Comparison of ENCODE assay signal across 8 cellular contexts in the genomic region with DNA sequence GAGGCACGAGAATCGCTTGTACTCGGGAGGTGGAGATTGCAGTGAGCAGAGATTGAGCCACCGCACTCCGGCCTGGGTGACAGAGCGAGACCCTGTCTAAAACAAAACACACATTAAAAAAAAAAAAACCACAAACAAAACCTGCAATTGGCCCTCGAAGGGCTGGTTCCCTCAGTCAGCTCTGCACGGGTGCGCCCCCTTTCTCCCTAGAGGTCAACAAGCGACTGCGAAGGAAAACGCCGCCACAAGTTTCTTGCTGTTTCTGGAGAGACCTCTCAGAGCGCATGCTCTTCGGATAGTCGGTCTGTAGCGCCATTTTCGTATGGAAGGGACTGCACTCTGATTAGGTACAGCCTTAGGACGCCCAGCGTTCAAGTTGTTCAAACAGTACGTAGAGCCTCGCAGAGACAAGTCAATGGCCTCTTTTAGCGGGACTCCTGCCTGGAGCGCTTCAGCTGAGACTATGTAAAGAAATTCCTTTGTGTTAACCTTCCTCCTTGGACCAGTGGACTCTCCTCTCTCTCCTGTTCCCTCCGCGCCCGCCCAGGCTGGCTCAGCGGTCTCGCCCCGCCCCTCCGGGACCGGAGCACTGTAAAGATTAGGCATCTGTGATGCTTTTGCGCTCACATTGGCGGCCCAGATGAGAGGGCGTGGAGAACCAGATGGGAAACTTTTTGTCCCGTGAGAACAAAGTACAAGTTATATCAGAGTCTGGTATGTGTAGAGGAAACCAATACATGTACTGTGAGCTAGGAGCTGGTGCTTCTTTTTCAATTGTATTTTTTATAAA. TPM values are rescaled to one million over a fixed set of nuclear protein-coding genes. Genes with fewer than 3 reads are reported as not detected.
DNase-seq lines count a peak whose midpoint lies in the region; ATAC-seq and TF ChIP-seq lines count a peak whose summit lies in the region.

No MANE protein-coding gene starts in this region.

- H3K27ac Mint-ChIP-seq in CD4-positive, CD25-positive, alpha-beta regulatory T cell: peak overlapping the region; percentile 95 to 99 (median 98)

- intact Hi-C loops in dorsolateral prefrontal cortex (cut with DNase I) (loop anchor here (5.0 to 10.0 kb wide), 9 partner anchors 84 to 546 kb away; partner anchors contain the start of genes RTCA (in 2 of the 2), SLC30A7 (in 2 of the 2), DBT (in 1 of the 2) and EXTL2 (in 1 of the 2)), right lobe of liver (cut with DNase I) (no loop called here)

- TF ChIP-seq CTCF in dorsolateral prefrontal cortex (IDR thresholded peaks at IDR 0.05 in 54 of 56, conservative IDR thresholded peaks at IDR 0.05 in 2 of 56; ENCODE audit: low read depth in 1 of 56, partially characterized antibody in 56 of 56) (peak in 54 of 56 donors; percentile 21 to 71 (median 52)), right lobe of liver (IDR thresholded peaks at IDR 0.05) (peak in 3 of 4 donors; percentile 25 to 42 (median 37))

- H3K36me3 Mint-ChIP-seq in CD4-positive, CD25-positive, alpha-beta regulatory T cell: peaks cover 19% of the 10 kb centered on the region

- peak; percentile 47 for TF ChIP-seq POLR2A in right lobe of liver (IDR thresholded peaks at IDR 0.05)

- ATAC-seq in CD4-positive, CD25-positive, alpha-beta regulatory T cell (ENCODE audit: low read depth in 2 of 2): peak; percentile 64 to 70
- ATAC-seq in GM19372 (IDR thresholded peaks at IDR 0.05; ENCODE audit: low read depth, unreplicated experiment): peak; percentile 57
- ATAC-seq in HG03521 (IDR thresholded peaks at IDR 0.05; ENCODE audit: unreplicated experiment): peak; percentile 47
- ATAC-seq in right lobe of liver: peak; percentile 82 to 87 (median 84)

- no peaks in the 10 kb centered on the region for H3K27me3 ChIP-seq in CD4-positive, CD25-positive, alpha-beta regulatory T cell (ENCODE audit: control insufficient read depth, insufficient read depth, low read length)
- H3K27me3 ChIP-seq in dorsolateral prefrontal cortex (no peaks in the 10 kb centered on the region), right lobe of liver (no peaks in the 10 kb centered on the region)

- peaks cover 10% of the 10 kb centered on the region for H3K27me3 Mint-ChIP-seq in CD4-positive, CD25-positive, alpha-beta regulatory T cell

- peak; percentile 81 to 91 (median 83) for DNase-seq in CD4-positive, CD25-positive, alpha-beta regulatory T cell
- DNase-seq in NCI-H748 (lab: John Stamatoyannopoulos, UW; ENCODE audit: unreplicated experiment) (peak; percentile 90), dorsolateral prefrontal cortex (peak; percentile 23 to 82 (median 76)), right lobe of liver (peak; percentile 89 to 92 (median 89))
- DNase-seq in activated CD4-positive, alpha-beta T cell treated with anti-CD3 and anti-CD28 coated beads, Interleukin-2, amount 50 U/mL, for 24 hours (ENCODE audit: low read depth in 1 of 2, low spot score in 1 of 2): peak; percentile 75 to 81
- peak; percentile 90 for DNase-seq in stimulated activated CD4-positive, alpha-beta T cell treated with anti-CD3 and anti-CD28 coated beads, Interleukin-4, amount 100 ng/mL, for 24 hours

- peak overlapping the region; percentile 92 for H3K4me3 ChIP-seq in CD4-positive, CD25-positive, alpha-beta regulatory T cell (ENCODE audit: low read depth, low read length)
- H3K4me3 ChIP-seq in dorsolateral prefrontal cortex: peak overlapping the region; percentile 63 to 94 (median 87)
- H3K4me3 ChIP-seq in right lobe of liver: peak overlapping the region; percentile 68 to 90 (median 76)

- H3K9me3 Mint-ChIP-seq in CD4-positive, CD25-positive, alpha-beta regulatory T cell: peaks cover 0 to 5% (median 0%) of the 10 kb centered on the region in 7 donors

- peaks cover 10 to 40% (median 33%) of the 10 kb centered on the region in 4 donors for H3K4me1 Mint-ChIP-seq in CD4-positive, CD25-positive, alpha-beta regulatory T cell

- 4% methylated on average over 21 of the region's 36 CpGs for WGBS in right lobe of liver (ENCODE audit: insufficient coverage, low coverage, low lambda C conversion rate, missing lambda C conversion rate)

- H3K36me3 ChIP-seq in CD4-positive, CD25-positive, alpha-beta regulatory T cell (ENCODE audit: control insufficient read depth, insufficient read depth, low read length): peaks cover 6% of the 10 kb centered on the region
- no peaks in the 10 kb centered on the region for H3K36me3 ChIP-seq in right lobe of liver

- no peaks in the 10 kb centered on the region for H3K9me3 ChIP-seq in CD4-positive, CD25-positive, alpha-beta regulatory T cell (ENCODE audit: control insufficient read depth in 2 of 2, low read length in 2 of 2)
- H3K9me3 ChIP-seq in right lobe of liver: no peaks in the 10 kb centered on the region

- H3K4me3 Mint-ChIP-seq in CD4-positive, CD25-positive, alpha-beta regulatory T cell: peak overlapping the region; percentile 98 to 100 (median 100)

- H3K27ac ChIP-seq in CD4-positive, CD25-positive, alpha-beta regulatory T cell (ENCODE audit: insufficient read depth, low read length, poor library complexity, severe bottlenecking): peak overlapping the region; percentile 95
- H3K27ac ChIP-seq in dorsolateral prefrontal cortex (peak overlapping the region in 58 of 59 donors; percentile 47 to 91 (median 82)), right lobe of liver (peak overlapping the region; percentile 59 to 93 (median 80))

- peaks cover 34% of the 10 kb centered on the region for H3K4me1 ChIP-seq in CD4-positive, CD25-positive, alpha-beta regulatory T cell (ENCODE audit: control insufficient read depth, insufficient read depth, low read length, poor library complexity, severe bottlenecking)
- H3K4me1 ChIP-seq in right lobe of liver: peaks cover 0 to 13% (median 0%) of the 10 kb centered on the region in 4 donors

RNA-seq across cellular contexts. Expression of gene CDC14A, which starts 1.0 kb away (rescaled TPM):
- 155 TPM for total RNA-seq in CD4-positive, CD25-positive, alpha-beta regulatory T cell
- 10 to 100 TPM; 33.8 to 40.2 (median 36.3) TPM for polyA plus RNA-seq in CD4-positive, CD25-positive, alpha-beta regulatory T cell
- total RNA-seq in dorsolateral prefrontal cortex (10 to 100 TPM in 58 of 120 experiments, 1 to 10 TPM in 62; 4.6 to 26.1 (median 9.8) TPM), right lobe of liver (1 to 10 TPM; 1.1 to 3.3 (median 1.6) TPM)

Comparison
In these comparisons a context has a peak if more than half of its experiments do, and no peak if none do; other contexts are left out.
1. Peak in every context shown above with its lines: DNase-seq, ATAC-seq, H3K4me3 ChIP-seq and H3K27ac ChIP-seq.
2. intact Hi-C loops: an anchor here in dorsolateral prefrontal cortex (5.0 to 10.0 kb wide); none called in right lobe of liver.